ENCODE assay signal across 1 cellular context in genomic region chr19:47130589-47131168, GRCh38.
TF ChIP-seq lines count a peak whose summit lies in the region.

Gene SAE1 (plus strand): TSS chr19:47130835. CDS start chr19:47130931, 96 bp downstream.

TF ChIP-seq in SK-N-SH, 30 proteins besides CTCF, POLR2A, EP300 and RAD21 (continued from another document):
- peak; percentile 58; the same call in 1 of the 2 replicates for TF ChIP-seq REST (IDR thresholded peaks at IDR 0.05; ENCODE audit: low read depth, low read length)
- no peak for TF ChIP-seq RFX5 (IDR thresholded peaks at IDR 0.05; ENCODE audit: low read length)
- 0 out of 2 replicates have a peak, but pooled peaks have one; percentile 14 for TF ChIP-seq SIN3A (IDR thresholded peaks at IDR 0.05; ENCODE audit: borderline replicate concordance, low read depth, low read length)
- peak; percentile 88 for TF ChIP-seq NRF1 (IDR thresholded peaks at IDR 0.05; ENCODE audit: low read depth, low read length)
- no peak for TF ChIP-seq FOXJ3 (CRISPR knock-in tag; IDR thresholded peaks at IDR 0.05)
- no peak for TF ChIP-seq JUND (IDR thresholded peaks at IDR 0.05)
- TF ChIP-seq IRF3 (IDR thresholded peaks at IDR 0.05; ENCODE audit: low read depth, low read length): no peak
- TF ChIP-seq RCOR1 (IDR thresholded peaks at IDR 0.05; ENCODE audit: low read length): no peak
- peak; percentile 78 for TF ChIP-seq YY1 (IDR thresholded peaks at IDR 0.05; ENCODE audit: low read depth)
